27 cellular contexts compared by ENCODE assay signal in the genomic region with DNA sequence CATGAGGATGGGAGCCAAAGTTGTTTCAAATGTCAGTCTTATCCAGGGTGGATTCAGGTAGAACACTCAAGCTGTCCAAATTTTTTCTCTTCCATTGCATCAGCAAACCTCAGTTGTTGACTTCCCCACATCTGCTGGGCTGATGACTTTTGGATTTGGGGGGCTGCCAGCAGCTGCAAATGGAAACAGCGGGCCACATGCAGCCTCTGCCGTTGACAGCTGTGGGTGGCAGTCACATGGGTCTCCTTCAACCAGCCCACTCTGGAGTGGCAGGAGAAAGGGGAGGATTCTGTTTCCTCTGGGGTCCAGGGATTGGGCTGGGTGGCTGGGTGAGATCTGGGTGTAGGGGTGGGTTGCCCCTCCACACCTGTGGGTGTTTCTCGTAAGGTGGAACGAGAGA. TPM values are rescaled to one million over a fixed set of nuclear protein-coding genes. Genes with fewer than 3 reads are reported as not detected.
DNase-seq lines count a peak whose midpoint lies in the region; ATAC-seq and TF ChIP-seq lines count a peak whose summit lies in the region.
"Had no signal": no experiment of that assay in that cellular context is flagged by ENCODE, and none has a peak within 500 bp of the region (broad histone marks: within the 10 kb centered on the region; RNA-seq: fewer than 3 reads in every experiment).

No MANE protein-coding gene starts in this region.

- no peak overlapping the region for H3K4ac ChIP-seq in neuronal stem cell (ENCODE audit: low read length)

- H3K4me2 ChIP-seq in DND-41 (ENCODE audit: insufficient read depth, low read length) (no peak overlapping the region), neuronal stem cell (ENCODE audit: insufficient read depth, low read length, poor library complexity, severe bottlenecking) (no peak overlapping the region)
- H3K4me2 ChIP-seq: KMS-11 had no signal

- H2AK5ac ChIP-seq in neuronal stem cell (ENCODE audit: low read depth, low read length): no peak overlapping the region

- H3K27me3 Mint-ChIP-seq in WTC11 (ENCODE audit: low read depth): peaks cover 14% of the 10 kb centered on the region

- ATAC-seq in DND-41 (ENCODE audit: insufficient read depth, low read depth) (no peak), WTC11 (no peak), GM19351 (IDR thresholded peaks at IDR 0.05; ENCODE audit: unreplicated experiment) (no peak)
- ATAC-seq: activated CD8-positive, alpha-beta T cell treated with anti-CD3 and anti-CD28 coated beads for 36 hours; foreskin keratinocyte; heart right ventricle; psoas muscle had no signal

- no peaks in the 10 kb centered on the region for H3K79me1 ChIP-seq in neuronal stem cell (ENCODE audit: low read depth, low read length)

- no peak overlapping the region for H3K9ac ChIP-seq in DND-41 (ENCODE audit: low read depth, low read length)
- H3K9ac ChIP-seq in neuronal stem cell (ENCODE audit: low read depth, low read length, poor library complexity): no peak overlapping the region
- H3K9ac ChIP-seq: KMS-11 had no signal

- no peak overlapping the region for H3K4me3 Mint-ChIP-seq in WTC11
- H3K4me3 Mint-ChIP-seq: activated CD8-positive, alpha-beta T cell treated with anti-CD3 and anti-CD28 coated beads for 36 hours; activated naive CD8-positive, alpha-beta T cell; memory B cell had no signal

- H3K4me3 ChIP-seq in DND-41 (ENCODE audit: low read depth in 1 of 2, low read length in 2 of 2): no peak overlapping the region
- H3K4me3 ChIP-seq in neuronal stem cell (ENCODE audit: low read length in 2 of 2): no peak overlapping the region
- H3K4me3 ChIP-seq: cardiac muscle cell, heart right ventricle, psoas muscle, testis had no signal

- H4K20me1 ChIP-seq in DND-41 (ENCODE audit: insufficient read depth, low read length): peaks cover 2% of the 10 kb centered on the region; the same call in 1 of the 2 replicates

- no peaks in the 10 kb centered on the region for H3K9me3 Mint-ChIP-seq in WTC11
- H3K9me3 Mint-ChIP-seq: activated CD8-positive, alpha-beta T cell treated with anti-CD3 and anti-CD28 coated beads for 36 hours; activated T-helper 2 cell treated with anti-CD3 and anti-CD28 coated beads, Interferon-gamma antibody, Interleukin-2, Interleukin-4, amounts not matched to agents 10 μg/mL and 5 μg/mL and 100 μg/mL, durations not matched to agents 14 hours and 24 hours and 36 hours; memory B cell had no signal

- no CpG with 5 or more reads among the region's 4 CpGs for WGBS in neuronal stem cell (ENCODE audit: extremely low coverage in 2 of 2, insufficient read length in 2 of 2, insufficient replicate concordance in 1 of 2), 2 donors

- H2BK120ac ChIP-seq in neuronal stem cell (ENCODE audit: low read depth, low read length): no peak overlapping the region

- peaks cover 61% of the 10 kb centered on the region for H3K4me1 Mint-ChIP-seq in WTC11

- H3K27me3 ChIP-seq in DND-41 (ENCODE audit: insufficient read depth, low read length, poor library complexity) (peaks cover 21% of the 10 kb centered on the region), neuronal stem cell (ENCODE audit: control insufficient read depth in 3 of 3, insufficient read depth in 3 of 3, low read depth in 1 of 3, low read length in 3 of 3) (no peaks in the 10 kb centered on the region)
- H3K27me3 ChIP-seq: cardiac muscle cell, testis had no signal

- TF ChIP-seq CTCF in DND-41 (IDR thresholded peaks at IDR 0.05; ENCODE audit: borderline replicate concordance, extremely low read depth, low read length, poor library complexity, severe bottlenecking) (no peak), WTC11 (IDR thresholded peaks at IDR 0.05) (no peak), RWPE1 (conservative IDR thresholded peaks at IDR 0.05; ENCODE audit: low read depth) (no peak)

- peak overlapping the region; percentile 59 for H4K91ac ChIP-seq in neuronal stem cell (ENCODE audit: low read depth, low read length, poor library complexity)

- H3K18ac ChIP-seq in neuronal stem cell (ENCODE audit: low read length): peak overlapping the region; percentile 49

- H3K27ac Mint-ChIP-seq in WTC11: peak overlapping the region; percentile 54; the same call in 1 of the 2 replicates
- H3K27ac Mint-ChIP-seq: activated CD8-positive, alpha-beta T cell treated with anti-CD3 and anti-CD28 coated beads for 36 hours; activated naive CD8-positive, alpha-beta T cell; activated T-helper 2 cell treated with anti-CD3 and anti-CD28 coated beads, Interferon-gamma antibody, Interleukin-2, Interleukin-4, amounts not matched to agents 10 μg/mL and 5 μg/mL and 100 μg/mL, durations not matched to agents 14 hours and 24 hours and 36 hours; memory B cell had no signal

- H3K36me3 Mint-ChIP-seq in WTC11: no peaks in the 10 kb centered on the region
- H3K36me3 Mint-ChIP-seq: activated naive CD8-positive, alpha-beta T cell; memory B cell had no signal

- no peak overlapping the region for H2BK15ac ChIP-seq in neuronal stem cell (ENCODE audit: low read length)

- H2AFZ ChIP-seq in DND-41 (ENCODE audit: low read depth, low read length) (no peak overlapping the region), neuronal stem cell (ENCODE audit: low read length) (no peak overlapping the region)

- no peak overlapping the region for H3K14ac ChIP-seq in neuronal stem cell (ENCODE audit: low read length)

- H3K79me2 ChIP-seq in DND-41 (ENCODE audit: insufficient read depth, low read length): no peaks in the 10 kb centered on the region

- peak overlapping the region; percentile 77 for H2BK12ac ChIP-seq in neuronal stem cell (ENCODE audit: low read length)

- H3K36me3 ChIP-seq in DND-41 (ENCODE audit: insufficient read depth, low read length) (no peaks in the 10 kb centered on the region), neuronal stem cell (replicated peaks in 1 of 2; ENCODE audit: control insufficient read depth in 2 of 2, insufficient read depth in 2 of 2, low read length in 2 of 2) (no peaks in the 10 kb centered on the region)
- H3K36me3 ChIP-seq: cardiac muscle cell, heart right ventricle, neutrophil had no signal

- H2BK5ac ChIP-seq in neuronal stem cell (ENCODE audit: low read length): no peak overlapping the region

- POLR2A ChIA-PET in WTC11 (lab: Charles Lee): no interaction called here
- POLR2A ChIA-PET in RWPE1 (lab: Yijun Ruan, JAX; ENCODE audit: low non-redundant PET): no interaction called here

- DNase-seq in DND-41 (peak; percentile 18), NCI-H1694 (lab: John Stamatoyannopoulos, UW) (peak; percentile 67), WTC11 (ENCODE audit: low spot score) (no peak), neuronal stem cell (ENCODE audit: low spot score) (no peak), NCI-H1105 treated with DMSO at 0.1 percent for 48 hours (lab: John Stamatoyannopoulos, UW) (no peak), RWPE1 (ENCODE audit: low spot score) (no peak)
- DNase-seq: activated CD8-positive, alpha-beta T cell treated with anti-CD3 and anti-CD28 coated beads for 36 hours; cortex of kidney; foreskin keratinocyte; H7; heart right ventricle; MM.1S; NCI-H526 treated with DMSO at 0.1 percent for 48 hours; stimulated activated naive CD4-positive, alpha-beta T cell treated with Interleukin-2 at 50 U/mL for 16 hours; T-helper 2 cell; testis had no signal

- H3K23ac ChIP-seq in neuronal stem cell (ENCODE audit: low read depth, low read length, poor library complexity): no peak overlapping the region

- H3K27ac ChIP-seq in DND-41 (ENCODE audit: low read length) (no peak overlapping the region), neuronal stem cell (replicated peaks; ENCODE audit: low read length) (no peak overlapping the region), RWPE1 (no peak overlapping the region)
- H3K27ac ChIP-seq: cardiac muscle cell, foreskin keratinocyte, heart right ventricle, KMS-11, neutrophil, psoas muscle, testis had no signal

- H3K9me3 ChIP-seq in DND-41 (ENCODE audit: insufficient read depth, low read length, severe bottlenecking) (no peaks in the 10 kb centered on the region), neuronal stem cell (replicated peaks in 1 of 2; ENCODE audit: control insufficient read depth in 2 of 2, insufficient read depth in 1 of 2, low read depth in 1 of 2, low read length in 2 of 2) (no peaks in the 10 kb centered on the region)
- H3K9me3 ChIP-seq: heart right ventricle, neutrophil, psoas muscle, testis had no signal

- H4K8ac ChIP-seq in neuronal stem cell (ENCODE audit: low read depth, low read length): no peak overlapping the region

- H3K4me1 ChIP-seq in DND-41 (ENCODE audit: insufficient read depth, low read length): peaks cover 7% of the 10 kb centered on the region; the same call in 1 of the 2 replicates
- peaks cover 20 to 26% of the 10 kb centered on the region in 2 donors for H3K4me1 ChIP-seq in neuronal stem cell (ENCODE audit: control insufficient read depth in 2 of 2, insufficient read depth in 1 of 2, low read depth in 1 of 2, low read length in 2 of 2)
- H3K4me1 ChIP-seq: foreskin keratinocyte, psoas muscle, testis had no signal

- CTCF ChIA-PET in WTC11 (lab: Charles Lee) (interaction anchor here (1.1 to 1.8 kb wide), 3 partner anchors 9 to 149 kb away, joined by 3 to 4 read pairs (median 3); no protein-coding TSS in a partner anchor), RWPE1 (lab: Yijun Ruan, JAX) (no interaction called here)

TF ChIP-seq in WTC11, 78 proteins besides CTCF, POLR2A, EP300 and RAD21 (continues in another document):
- TF ChIP-seq, protein P1, sequence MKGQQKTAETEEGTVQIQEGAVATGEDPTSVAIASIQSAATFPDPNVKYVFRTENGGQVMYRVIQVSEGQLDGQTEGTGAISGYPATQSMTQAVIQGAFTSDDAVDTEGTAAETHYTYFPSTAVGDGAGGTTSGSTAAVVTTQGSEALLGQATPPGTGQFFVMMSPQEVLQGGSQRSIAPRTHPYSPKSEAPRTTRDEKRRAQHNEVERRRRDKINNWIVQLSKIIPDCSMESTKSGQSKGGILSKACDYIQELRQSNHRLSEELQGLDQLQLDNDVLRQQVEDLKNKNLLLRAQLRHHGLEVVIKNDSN (CRISPR knock-in tag; IDR thresholded peaks at IDR 0.05): 0 out of 2 replicates have a peak, but pooled peaks have one; percentile 44
- TF ChIP-seq ZNF423 (CRISPR knock-in tag; IDR thresholded peaks at IDR 0.05) (no peak), ZNF671 (CRISPR knock-in tag; IDR thresholded peaks at IDR 0.05) (no peak)
- TF ChIP-seq, protein P2, sequence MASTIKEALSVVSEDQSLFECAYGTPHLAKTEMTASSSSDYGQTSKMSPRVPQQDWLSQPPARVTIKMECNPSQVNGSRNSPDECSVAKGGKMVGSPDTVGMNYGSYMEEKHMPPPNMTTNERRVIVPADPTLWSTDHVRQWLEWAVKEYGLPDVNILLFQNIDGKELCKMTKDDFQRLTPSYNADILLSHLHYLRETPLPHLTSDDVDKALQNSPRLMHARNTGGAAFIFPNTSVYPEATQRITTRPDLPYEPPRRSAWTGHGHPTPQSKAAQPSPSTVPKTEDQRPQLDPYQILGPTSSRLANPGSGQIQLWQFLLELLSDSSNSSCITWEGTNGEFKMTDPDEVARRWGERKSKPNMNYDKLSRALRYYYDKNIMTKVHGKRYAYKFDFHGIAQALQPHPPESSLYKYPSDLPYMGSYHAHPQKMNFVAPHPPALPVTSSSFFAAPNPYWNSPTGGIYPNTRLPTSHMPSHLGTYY (CRISPR knock-in tag; IDR thresholded peaks at IDR 0.05): no peak

RNA-seq across cellular contexts. Expression of gene MLN, which starts 5.8 kb away (rescaled TPM):
- not detected in 3 replicates for total RNA-seq in WTC11 (2021)
- not detected for polyA plus RNA-seq in neuronal stem cell (2013, experiment 1 of 2)
- not detected for polyA plus RNA-seq in neuronal stem cell (2013, experiment 2 of 2)
- total RNA-seq: activated CD8-positive, alpha-beta T cell treated with anti-CD3 and anti-CD28 coated beads for 36 hours; activated T-helper 2 cell treated with anti-CD3 and anti-CD28 coated beads, Interferon-gamma antibody, Interleukin-2, Interleukin-4, amounts not matched to agents 10 μg/mL and 5 μg/mL and 100 μg/mL, durations not matched to agents 14 hours and 24 hours and 36 hours; aorta; cardiac muscle cell; foreskin keratinocyte; H7; heart right ventricle; psoas muscle; testis; urinary bladder had no signal
- polyA plus RNA-seq: esophagus, foreskin keratinocyte, heart right ventricle, psoas muscle, urinary bladder had no signal

RNA-seq across cellular contexts. Expression of gene LEMD2, which starts 20.7 kb away (rescaled TPM):
- total RNA-seq in WTC11 (2021): 46.6 to 62.9 TPM (median 48.2 TPM) in 3 replicates
- 30.6 TPM for polyA plus RNA-seq in neuronal stem cell (2013, experiment 1 of 2)
- polyA plus RNA-seq in neuronal stem cell (2013, experiment 2 of 2): 30.2 TPM

Comparison
In these comparisons a context has a peak if more than half of its experiments do, and no peak if none do; other contexts are left out.
1. DNase-seq: peak in DND-41 (single experiment) and NCI-H1694 (single experiment); none in WTC11 (single experiment), neuronal stem cell (single experiment), NCI-H1105 treated with DMSO at 0.1 percent for 48 hours (single experiment) and RWPE1 (single experiment).